14 cellular contexts compared by ENCODE assay signal in the genomic region with DNA sequence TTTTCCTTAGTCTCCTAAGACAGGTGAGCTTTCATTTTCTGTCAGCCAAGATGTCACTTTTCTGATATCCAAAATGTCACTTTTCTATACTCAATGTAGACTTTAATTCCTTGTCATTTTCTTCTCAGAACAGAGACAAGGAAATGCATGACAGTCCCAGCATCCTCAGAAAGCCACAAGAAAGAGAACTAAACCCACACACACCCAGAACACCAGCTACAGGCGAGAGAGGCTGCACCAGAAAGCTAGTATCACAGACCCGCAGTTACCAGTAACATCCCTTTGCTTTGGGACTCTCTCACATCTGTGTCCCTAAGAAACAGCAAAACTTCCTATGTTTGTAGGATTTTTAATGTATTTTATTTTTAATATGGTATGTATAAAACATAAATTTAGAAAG. TPM values are rescaled to one million over a fixed set of nuclear protein-coding genes. Genes with fewer than 3 reads are reported as not detected.
DNase-seq lines count a peak whose midpoint lies in the region; ATAC-seq lines count a peak whose summit lies in the region.
"Had no signal": no experiment of that assay in that cellular context is flagged by ENCODE, and none has a peak within 500 bp of the region (broad histone marks: within the 10 kb centered on the region; RNA-seq: fewer than 3 reads in every experiment).

No MANE protein-coding gene starts in this region.

- H3K27ac Mint-ChIP-seq in IgD-negative memory B cell, result peak overlapping the region; percentile 31 to 83 (median 46)
- H3K27ac Mint-ChIP-seq in activated naive CD8-positive, alpha-beta T cell treated with anti-CD3 and anti-CD28 coated beads, Interleukin-2, amount 10 ng/mL, durations not matched to agents 7 days and 5 days, result peak overlapping the region; percentile 94
- H3K27ac Mint-ChIP-seq in stimulated activated effector memory CD8-positive, alpha-beta T cell treated with anti-CD3 and anti-CD28 coated beads, Interleukin-12 subunit alpha, Interleukin-12 subunit beta, amount 100 ng/mL, for 72 hours, result peak overlapping the region; percentile 90

- H3K4me1 Mint-ChIP-seq in IgD-negative memory B cell, result peaks cover 21 to 44% (median 36%) of the 10 kb centered on the region in 3 donors
- H3K4me1 Mint-ChIP-seq in activated naive CD8-positive, alpha-beta T cell treated with anti-CD3 and anti-CD28 coated beads, Interleukin-2, amount 10 ng/mL, durations not matched to agents 7 days and 5 days, result peaks cover 53% of the 10 kb centered on the region
- peaks cover 59% of the 10 kb centered on the region for H3K4me1 Mint-ChIP-seq in stimulated activated effector memory CD8-positive, alpha-beta T cell treated with anti-CD3 and anti-CD28 coated beads, Interleukin-12 subunit alpha, Interleukin-12 subunit beta, amount 100 ng/mL, for 72 hours

- H3K4me3 Mint-ChIP-seq in IgD-negative memory B cell, result peak overlapping the region in 2 of 4 donors; percentile 25 to 63
- H3K4me3 Mint-ChIP-seq in activated naive CD8-positive, alpha-beta T cell treated with anti-CD3 and anti-CD28 coated beads, Interleukin-2, amount 10 ng/mL, durations not matched to agents 7 days and 5 days, result peak overlapping the region; percentile 86
- peak overlapping the region; percentile 71 for H3K4me3 Mint-ChIP-seq in stimulated activated effector memory CD8-positive, alpha-beta T cell treated with anti-CD3 and anti-CD28 coated beads, Interleukin-12 subunit alpha, Interleukin-12 subunit beta, amount 100 ng/mL, for 72 hours

- POLR2A ChIA-PET in activated naive CD8-positive, alpha-beta T cell treated with anti-CD3 and anti-CD28 coated beads, Interleukin-2, amount 10 ng/mL, durations not matched to agents 7 days and 5 days (lab: Charles Lee), result interaction anchor here (0.8 to 8.9 kb wide), 5 partner anchors 15 to 272 kb away, joined by 4 to 125 read pairs (median 4); a partner anchor contains a TSS

- in situ Hi-C loops in ACHN (cut with HindIII; ENCODE audit: low pct_ligation_motif_present, low pct_unique_long_range_greater_than_20kb, low sequenced_read_pairs), result no loop called here

- peaks cover 8% of the 10 kb centered on the region for H3K36me3 Mint-ChIP-seq in IgD-negative memory B cell
- H3K36me3 Mint-ChIP-seq in activated naive CD8-positive, alpha-beta T cell treated with anti-CD3 and anti-CD28 coated beads, Interleukin-2, amount 10 ng/mL, durations not matched to agents 7 days and 5 days, result peaks cover 29% of the 10 kb centered on the region
- peaks cover 55% of the 10 kb centered on the region for H3K36me3 Mint-ChIP-seq in stimulated activated effector memory CD8-positive, alpha-beta T cell treated with anti-CD3 and anti-CD28 coated beads, Interleukin-12 subunit alpha, Interleukin-12 subunit beta, amount 100 ng/mL, for 72 hours

- no peaks in the 10 kb centered on the region for H3K9me3 Mint-ChIP-seq in IgD-negative memory B cell
- H3K9me3 Mint-ChIP-seq in activated naive CD8-positive, alpha-beta T cell treated with anti-CD3 and anti-CD28 coated beads, Interleukin-2, amount 10 ng/mL, durations not matched to agents 7 days and 5 days, result no peaks in the 10 kb centered on the region
- no peaks in the 10 kb centered on the region for H3K9me3 Mint-ChIP-seq in stimulated activated effector memory CD8-positive, alpha-beta T cell treated with anti-CD3 and anti-CD28 coated beads, Interleukin-12 subunit alpha, Interleukin-12 subunit beta, amount 100 ng/mL, for 72 hours

- peak; percentile 36 for DNase-seq in activated CD4-positive, alpha-beta T cell treated with anti-CD3 and anti-CD28 coated beads for 48 hours
- DNase-seq in activated naive CD8-positive, alpha-beta T cell treated with anti-CD3 and anti-CD28 coated beads, Interleukin-2, amount 10 ng/mL, durations not matched to agents 7 days and 5 days, result no peak
- DNase-seq in stimulated activated effector memory CD8-positive, alpha-beta T cell treated with anti-CD3 and anti-CD28 coated beads, Interleukin-12 subunit alpha, Interleukin-12 subunit beta, amount 100 ng/mL, for 72 hours (ENCODE audit: low spot score in 2 of 2), result no peak
- DNase-seq in kidney glomerular epithelial cell (lab: John Stamatoyannopoulos, UW) (no peak), NCI-H1436 treated with DMSO at 0.1 percent for 48 hours (lab: John Stamatoyannopoulos, UW) (no peak), ACHN (no peak)
- DNase-seq: cortex of kidney, midbrain, NCI-H1417 treated with DMSO at 0.1 percent for 48 hours, NCI-H526 treated with DMSO at 0.1 percent for 48 hours, RPMI8226, tibial artery had no signal

- H3K27me3 Mint-ChIP-seq in IgD-negative memory B cell, result no peaks in the 10 kb centered on the region
- no peaks in the 10 kb centered on the region for H3K27me3 Mint-ChIP-seq in activated naive CD8-positive, alpha-beta T cell treated with anti-CD3 and anti-CD28 coated beads, Interleukin-2, amount 10 ng/mL, durations not matched to agents 7 days and 5 days

- ATAC-seq in activated naive CD8-positive, alpha-beta T cell treated with anti-CD3 and anti-CD28 coated beads, Interleukin-2, amount 10 ng/mL, durations not matched to agents 7 days and 5 days (ENCODE audit: low read depth), result peak; percentile 63
- peak; percentile 59 for ATAC-seq in stimulated activated effector memory CD8-positive, alpha-beta T cell treated with anti-CD3 and anti-CD28 coated beads, Interleukin-12 subunit alpha, Interleukin-12 subunit beta, amount 100 ng/mL, for 72 hours
- no peak for ATAC-seq in HG03280 (IDR thresholded peaks at IDR 0.05; ENCODE audit: unreplicated experiment)

RNA-seq across cellular contexts. Expression of a gene that starts 17.1 kb away (rescaled TPM):
- polyA plus RNA-seq in IgD-negative memory B cell, result 14.0 TPM
- 10 to 100 TPM; 25.6 to 27.6 TPM for total RNA-seq in activated naive CD8-positive, alpha-beta T cell treated with anti-CD3 and anti-CD28 coated beads, Interleukin-2, amount 10 ng/mL, durations not matched to agents 7 days and 5 days

RNA-seq across cellular contexts. Expression of a gene that starts 32.7 kb away (rescaled TPM):
- 0.44 TPM for polyA plus RNA-seq in IgD-negative memory B cell
- 1 to 10 TPM in 1 of 2 experiments, under 1 TPM in 1; 0.47 to 1.1 TPM for total RNA-seq in activated naive CD8-positive, alpha-beta T cell treated with anti-CD3 and anti-CD28 coated beads, Interleukin-2, amount 10 ng/mL, durations not matched to agents 7 days and 5 days

RNA-seq across cellular contexts. Expression of a gene that starts 52.2 kb away (rescaled TPM):
- not detected for polyA plus RNA-seq in IgD-negative memory B cell
- total RNA-seq in activated naive CD8-positive, alpha-beta T cell treated with anti-CD3 and anti-CD28 coated beads, Interleukin-2, amount 10 ng/mL, durations not matched to agents 7 days and 5 days, result under 1 TPM in 1 of 2 experiments, not detected in 1; 0.09 TPM
